In the genomic region with DNA sequence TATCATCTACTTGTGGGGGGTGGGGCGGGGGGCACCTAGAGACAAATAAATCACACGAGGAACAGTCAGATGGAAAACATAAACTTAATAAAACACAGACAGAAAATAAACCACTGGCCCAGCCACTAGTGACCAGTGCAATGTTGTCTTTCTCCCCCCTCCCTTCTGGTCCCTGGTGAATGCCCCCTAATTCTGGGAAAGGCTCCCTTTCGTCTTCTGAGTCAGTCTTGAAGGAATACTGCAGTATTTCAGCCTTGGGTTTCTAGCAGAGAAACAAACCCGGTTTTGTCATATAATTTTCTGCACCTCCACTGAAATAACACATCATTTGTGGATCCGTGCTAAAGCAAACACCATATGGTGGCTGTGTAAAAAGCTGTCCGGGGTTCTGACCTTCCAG, we compare ENCODE assay signal across 22 cellular contexts.
"Had no signal": no experiment of that assay in that cellular context is flagged by ENCODE, and none has a peak within 500 bp of the region (broad histone marks: within the 10 kb centered on the region; RNA-seq: fewer than 3 reads in every experiment).

No MANE protein-coding gene starts in this region.

- H3K4me3 ChIP-seq: gastroesophageal sphincter, lower lobe of right lung, sigmoid colon, stomach, suprapubic skin, tibial nerve had no signal

- H3K27me3 ChIP-seq: gastroesophageal sphincter, sigmoid colon, stomach, suprapubic skin, tibial nerve had no signal

- ATAC-seq: activated CD8-positive, alpha-beta T cell treated with anti-CD3 and anti-CD28 coated beads for 36 hours; activated naive CD8-positive, alpha-beta T cell treated with anti-CD3 and anti-CD28 coated beads, Interleukin-2, amount 50 U/mL, for 24 hours; effector memory CD8-positive, alpha-beta T cell; gastroesophageal sphincter; lower lobe of right lung; natural killer cell; stimulated activated effector memory CD8-positive, alpha-beta T cell treated with anti-CD3 and anti-CD28 coated beads, Interleukin-12 subunit alpha, Interleukin-12 subunit beta, amount 100 ng/mL, for 72 hours; WTC11 had no signal

- H3K36me3 ChIP-seq: gastroesophageal sphincter, lower lobe of right lung, sigmoid colon, stomach, suprapubic skin, tibial nerve had no signal

- H3K27ac ChIP-seq: gastroesophageal sphincter, lower lobe of right lung, sigmoid colon, stomach, suprapubic skin, tibial nerve had no signal

- DNase-seq: activated CD4-positive, alpha-beta T cell treated with anti-CD3 and anti-CD28 coated beads, Interleukin-2, amount 50 U/mL, for 1 hour; activated CD8-positive, alpha-beta T cell treated with anti-CD3 and anti-CD28 coated beads for 36 hours; activated naive CD8-positive, alpha-beta T cell treated with anti-CD3 and anti-CD28 coated beads, Interleukin-2, amount 50 U/mL, for 24 hours; activated T-cell treated with anti-CD3 and anti-CD28 coated beads, Interleukin-2, amount 50 U/mL, for 48 hours; cortex of kidney; effector memory CD8-positive, alpha-beta T cell; hypothalamus; immature natural killer cell; kidney; lower lobe of right lung; mesendoderm; natural killer cell; sigmoid colon; small intestine; stimulated activated CD4-positive, alpha-beta T cell treated with anti-CD3 and anti-CD28 coated beads, Interleukin-4, amount 100 ng/mL, for 24 hours; stomach; T-helper 2 cell had no signal

- H3K9me3 ChIP-seq: gastroesophageal sphincter, lower lobe of right lung, sigmoid colon, stomach, suprapubic skin, tibial nerve had no signal
